Comparison of ENCODE assay signal across 18 cellular contexts in the genomic region with DNA sequence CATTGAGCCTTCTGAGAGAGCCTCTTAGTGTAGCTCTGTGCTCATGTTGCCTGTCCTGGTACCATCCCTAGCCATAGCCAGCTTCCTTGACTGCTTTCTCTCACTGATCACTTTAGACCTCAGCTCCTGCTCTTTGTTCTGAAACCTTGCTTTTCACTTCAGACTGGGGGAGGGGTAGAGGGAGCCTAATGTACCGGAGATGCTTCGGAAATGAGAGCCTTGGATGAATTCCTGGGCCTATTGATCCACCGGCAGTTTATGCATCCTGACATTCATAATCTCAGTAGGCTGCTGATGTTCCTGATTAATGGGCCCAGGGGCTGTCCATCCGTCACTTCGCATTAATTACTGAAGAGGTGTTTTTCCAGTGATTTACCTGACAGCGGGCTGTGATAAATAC.
"Had no signal": no experiment of that assay in that cellular context is flagged by ENCODE, and none has a peak within 500 bp of the region (broad histone marks: within the 10 kb centered on the region; RNA-seq: fewer than 3 reads in every experiment).

No MANE protein-coding gene starts in this region.

- ATAC-seq: activated CD4-positive, alpha-beta T cell treated with anti-CD3 and anti-CD28 coated beads for 36 hours; activated CD8-positive, alpha-beta T cell treated with anti-CD3 and anti-CD28 coated beads for 36 hours; gastroesophageal sphincter; left lung; stimulated activated naive CD8-positive, alpha-beta T cell treated with anti-CD3 and anti-CD28 coated beads, Interleukin-15, amount 100 ng/mL, for 72 hours had no signal

- H3K27ac ChIP-seq: colonic mucosa, epithelial cell of prostate, gastroesophageal sphincter, hepatocyte, left lung, thoracic aorta had no signal

- DNase-seq: activated CD4-positive, alpha-beta T cell treated with anti-CD3 and anti-CD28 coated beads for 36 hours; activated CD8-positive, alpha-beta memory T cell treated with anti-CD3 and anti-CD28 coated beads, Interleukin-2, amount 50 U/mL, for 48 hours; activated CD8-positive, alpha-beta T cell treated with anti-CD3 and anti-CD28 coated beads for 36 hours; activated naive CD4-positive, alpha-beta T cell treated with Interleukin-2 at 50 U/mL for 16 hours; caudate nucleus; colonic mucosa; effector CD4-positive, alpha-beta T cell; islet precursor cell; stimulated activated CD4-positive, alpha-beta T cell treated with anti-CD3 and anti-CD28 coated beads, Interleukin-4, amount 100 ng/mL, for 4 hours; stimulated activated naive CD8-positive, alpha-beta T cell treated with anti-CD3 and anti-CD28 coated beads, Interleukin-15, amount 100 ng/mL, for 72 hours; T-helper 9 cell had no signal

- H3K9me3 Mint-ChIP-seq: memory B cell; natural killer cell treated with Interleukin-12 subunit alpha and Interleukin-12 subunit beta and Interleukin-15 and Interleukin-18, amount 100 ng/mL, for 72 hours; stimulated activated naive CD8-positive, alpha-beta T cell treated with anti-CD3 and anti-CD28 coated beads, Interleukin-15, amount 100 ng/mL, for 72 hours had no signal

- H3K4me1 ChIP-seq: colonic mucosa, left lung had no signal

- H3K4me3 Mint-ChIP-seq: activated CD4-positive, alpha-beta T cell treated with anti-CD3 and anti-CD28 coated beads for 36 hours; activated CD8-positive, alpha-beta T cell treated with anti-CD3 and anti-CD28 coated beads for 36 hours; memory B cell; natural killer cell treated with Interleukin-12 subunit alpha and Interleukin-12 subunit beta and Interleukin-15 and Interleukin-18, amount 100 ng/mL, for 72 hours; stimulated activated naive CD8-positive, alpha-beta T cell treated with anti-CD3 and anti-CD28 coated beads, Interleukin-15, amount 100 ng/mL, for 72 hours had no signal

- H3K27ac Mint-ChIP-seq: activated CD4-positive, alpha-beta T cell treated with anti-CD3 and anti-CD28 coated beads for 36 hours; activated CD8-positive, alpha-beta T cell treated with anti-CD3 and anti-CD28 coated beads for 36 hours; memory B cell; natural killer cell treated with Interleukin-12 subunit alpha and Interleukin-12 subunit beta and Interleukin-15 and Interleukin-18, amount 100 ng/mL, for 72 hours; stimulated activated naive CD8-positive, alpha-beta T cell treated with anti-CD3 and anti-CD28 coated beads, Interleukin-15, amount 100 ng/mL, for 72 hours had no signal

- H3K36me3 ChIP-seq: colonic mucosa, gastroesophageal sphincter, thoracic aorta had no signal

- H3K27me3 Mint-ChIP-seq: activated CD4-positive, alpha-beta T cell treated with anti-CD3 and anti-CD28 coated beads for 36 hours; activated CD8-positive, alpha-beta T cell treated with anti-CD3 and anti-CD28 coated beads for 36 hours; memory B cell; natural killer cell treated with Interleukin-12 subunit alpha and Interleukin-12 subunit beta and Interleukin-15 and Interleukin-18, amount 100 ng/mL, for 72 hours; stimulated activated naive CD8-positive, alpha-beta T cell treated with anti-CD3 and anti-CD28 coated beads, Interleukin-15, amount 100 ng/mL, for 72 hours had no signal

- H3K9me3 ChIP-seq: colonic mucosa, gastroesophageal sphincter, left lung, thoracic aorta had no signal

- H3K27me3 ChIP-seq: colonic mucosa, gastroesophageal sphincter, hepatocyte, left lung had no signal

- H3K4me3 ChIP-seq: colonic mucosa, gastroesophageal sphincter, hepatocyte, left lung, thoracic aorta had no signal
